ENCODE assay signal across 15 cellular contexts in genomic region chr4:38930199-38930598, GRCh38.
DNase-seq lines count a peak whose midpoint lies in the region; ATAC-seq and TF ChIP-seq lines count a peak whose summit lies in the region.
"Had no signal": no experiment of that assay in that cellular context is flagged by ENCODE, and none has a peak within 500 bp of the region (broad histone marks: within the 10 kb centered on the region; RNA-seq: fewer than 3 reads in every experiment).

No MANE protein-coding gene starts in this region.

- H3K4me1 Mint-ChIP-seq in T-cell = no peaks in the 10 kb centered on the region

- no peaks in the 10 kb centered on the region for H3K27me3 ChIP-seq in thyroid gland

- H3K9me3 Mint-ChIP-seq in T-cell = no peaks in the 10 kb centered on the region
- H3K9me3 Mint-ChIP-seq: natural killer cell treated with Interleukin-12 subunit alpha and Interleukin-12 subunit beta and Interleukin-15 and Interleukin-18, amount 100 ng/mL, for 72 hours had no signal

- no peaks in the 10 kb centered on the region for H3K27me3 Mint-ChIP-seq in T-cell

- no peak overlapping the region for H3K27ac ChIP-seq in thyroid gland
- H3K27ac ChIP-seq: skin epidermis had no signal

- no peak overlapping the region for H3K4me3 ChIP-seq in thyroid gland (replicated peaks in 1 of 3)
- H3K4me3 ChIP-seq: skin epidermis had no signal

- H3K9me3 ChIP-seq in thyroid gland = no peaks in the 10 kb centered on the region

- H3K4me3 Mint-ChIP-seq in T-cell = no peak overlapping the region
- H3K4me3 Mint-ChIP-seq: natural killer cell treated with Interleukin-12 subunit alpha and Interleukin-12 subunit beta and Interleukin-15 and Interleukin-18, amount 100 ng/mL, for 72 hours had no signal

- peak; percentile 54 for DNase-seq in G401 (ENCODE audit: low spot score)
- DNase-seq in glomerular visceral epithelial cell (ENCODE audit: extremely low spot score) = peak; percentile 5
- DNase-seq in RPMI8226 = no peak
- DNase-seq in thyroid gland = no peak
- no peak for DNase-seq in mesenteric fat pad (ENCODE audit: low spot score)
- DNase-seq in T-cell = no peak
- DNase-seq: activated CD8-positive, alpha-beta memory T cell treated with anti-CD3 and anti-CD28 coated beads, Interleukin-2, amount 50 U/mL, for 48 hours; amygdala; DND-41; MM.1S; NCI-H226 had no signal

- no peak overlapping the region for H3K27ac Mint-ChIP-seq in T-cell
- H3K27ac Mint-ChIP-seq: natural killer cell treated with Interleukin-12 subunit alpha and Interleukin-12 subunit beta and Interleukin-15 and Interleukin-18, amount 100 ng/mL, for 72 hours had no signal

- intact Hi-C loops in thyroid gland (cut with DNase I) = no loop called here

- TF ChIP-seq POLR2A in thyroid gland (IDR thresholded peaks at IDR 0.05) = no peak

- POLR2A ChIA-PET in T-cell (lab: Charles Lee) = no interaction called here

- TF ChIP-seq CTCF in thyroid gland (IDR thresholded peaks at IDR 0.05) = no peak

- no peaks in the 10 kb centered on the region for H3K36me3 Mint-ChIP-seq in T-cell
- H3K36me3 Mint-ChIP-seq: natural killer cell treated with Interleukin-12 subunit alpha and Interleukin-12 subunit beta and Interleukin-15 and Interleukin-18, amount 100 ng/mL, for 72 hours had no signal

- CTCF ChIA-PET in T-cell (lab: Charles Lee) = no interaction called here

- 61 to 67% methylated on average over 1 of the region's 1 CpG for WGBS in thyroid gland, 2 donors

- peak; percentile 78 for ATAC-seq in GM18907 (IDR thresholded peaks at IDR 0.05; ENCODE audit: unreplicated experiment)
- ATAC-seq in HG03064 (IDR thresholded peaks at IDR 0.05; ENCODE audit: low read depth, unreplicated experiment) = peak; percentile 71
- ATAC-seq in T-cell (replicated peaks in 1 of 4) = no peak
- ATAC-seq: natural killer cell treated with Interleukin-12 subunit alpha and Interleukin-12 subunit beta and Interleukin-15 and Interleukin-18, amount 100 ng/mL, for 72 hours had no signal

- peaks cover 59 to 62% of the 10 kb centered on the region in 2 donors for H3K36me3 ChIP-seq in thyroid gland

- in situ Hi-C loops in G401 (cut with HindIII; ENCODE audit: low sequenced_read_pairs) = no loop called here

- H3K4me1 ChIP-seq in thyroid gland = no peaks in the 10 kb centered on the region

Comparison
In these comparisons a context has a peak if more than half of its experiments do, and no peak if none do; other contexts are left out.
1. DNase-seq: peak in G401 (single experiment) and glomerular visceral epithelial cell (single experiment); none in RPMI8226 (single experiment), thyroid gland (0 of 2), mesenteric fat pad (single experiment) and T-cell (0 of 34).
2. ATAC-seq: peak in GM18907 (single experiment) and HG03064 (single experiment); none in T-cell (0 of 4).